In the genomic region with DNA sequence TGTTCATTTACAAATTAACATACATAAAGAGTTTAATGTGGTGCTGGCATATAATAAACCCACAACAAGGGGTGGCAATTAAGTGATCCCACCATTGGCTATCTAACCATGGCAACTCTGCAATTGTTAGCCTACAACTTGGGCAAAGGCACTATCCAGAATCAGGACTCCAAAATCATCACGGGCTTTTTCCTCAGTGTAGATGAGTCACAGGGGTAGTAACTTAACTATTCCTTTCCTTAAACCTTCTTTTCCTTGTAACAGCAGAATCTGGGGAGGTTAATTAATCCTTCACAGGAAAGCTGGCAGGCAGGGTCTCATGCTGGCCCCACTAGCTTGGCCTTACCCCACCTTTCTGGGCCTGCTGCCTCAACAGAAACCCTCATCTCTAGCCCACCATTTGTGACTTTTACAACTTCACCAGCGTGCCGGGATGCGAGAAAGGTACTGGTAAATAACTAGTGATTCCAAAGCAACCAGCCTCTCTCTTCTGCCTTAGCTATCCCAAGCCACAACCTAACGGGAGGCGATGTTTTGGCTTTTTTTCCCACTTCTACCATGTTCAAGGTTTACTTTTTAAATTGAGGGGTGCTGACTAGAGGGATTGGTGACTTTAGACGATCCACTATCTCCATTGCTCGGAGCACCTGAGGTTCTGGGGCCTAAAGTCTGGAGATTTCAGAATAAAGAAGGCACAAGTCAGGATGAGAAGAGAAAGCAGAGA, we compare ENCODE assay signal across 8 cellular contexts. TPM values are rescaled to one million over a fixed set of nuclear protein-coding genes. Genes with fewer than 3 reads are reported as not detected.
DNase-seq lines count a peak whose midpoint lies in the region; ATAC-seq, FAIRE-seq and TF ChIP-seq lines count a peak whose summit lies in the region.

No MANE protein-coding gene starts in this region.

- no peak for ATAC-seq in activated T-helper 17 cell treated with anti-CD3 and anti-CD28 coated beads, Interleukin-2, amount 50 U/mL, for 72 hours (replicated peaks)
- ATAC-seq in HG02623 (IDR thresholded peaks at IDR 0.05; ENCODE audit: unreplicated experiment): no peak

- H3K9me3 ChIP-seq in kidney (ENCODE audit: control insufficient read depth in 1 of 2, low read length in 2 of 2): no peaks in the 10 kb centered on the region
- H3K9me3 ChIP-seq in suprapubic skin: no peaks in the 10 kb centered on the region

- H3K27me3 Mint-ChIP-seq in activated CD4-positive, alpha-beta T cell treated with anti-CD3 and anti-CD28 coated beads, Interleukin-2, amount 10 ng/mL, durations not matched to agents 24 days and 14 days: peaks cover 30% of the 10 kb centered on the region
- H3K27me3 Mint-ChIP-seq in activated T-helper 17 cell treated with anti-CD3 and anti-CD28 coated beads, Interleukin-2, amount 50 U/mL, for 72 hours: peaks cover 15% of the 10 kb centered on the region

- peaks cover 0 to 12% of the 10 kb centered on the region in 2 donors for H3K4me1 ChIP-seq in kidney (ENCODE audit: control insufficient read depth in 1 of 2, insufficient read depth in 1 of 2, low read depth in 1 of 2, low read length in 2 of 2)
- H3K4me1 ChIP-seq in suprapubic skin: peaks cover 34% of the 10 kb centered on the region

- H3K9me3 Mint-ChIP-seq in activated CD4-positive, alpha-beta T cell treated with anti-CD3 and anti-CD28 coated beads, Interleukin-2, amount 10 ng/mL, durations not matched to agents 24 days and 14 days: no peaks in the 10 kb centered on the region
- H3K9me3 Mint-ChIP-seq in activated T-helper 17 cell treated with anti-CD3 and anti-CD28 coated beads, Interleukin-2, amount 50 U/mL, for 72 hours: no peaks in the 10 kb centered on the region

- H3K27ac ChIP-seq in kidney (ENCODE audit: low read depth in 2 of 2, low read length in 2 of 2): peak overlapping the region; percentile 95 to 96
- H3K27ac ChIP-seq in suprapubic skin: peak overlapping the region; percentile 89

- peaks cover 47% of the 10 kb centered on the region for H3K36me3 Mint-ChIP-seq in activated CD4-positive, alpha-beta T cell treated with anti-CD3 and anti-CD28 coated beads, Interleukin-2, amount 10 ng/mL, durations not matched to agents 24 days and 14 days (ENCODE audit: low read depth)
- H3K36me3 Mint-ChIP-seq in activated T-helper 17 cell treated with anti-CD3 and anti-CD28 coated beads, Interleukin-2, amount 50 U/mL, for 72 hours (ENCODE audit: low read depth): peaks cover 60% of the 10 kb centered on the region

- peak overlapping the region; percentile 99 for H3K27ac Mint-ChIP-seq in activated CD4-positive, alpha-beta T cell treated with anti-CD3 and anti-CD28 coated beads, Interleukin-2, amount 10 ng/mL, durations not matched to agents 24 days and 14 days
- peak overlapping the region; percentile 95 for H3K27ac Mint-ChIP-seq in activated T-helper 17 cell treated with anti-CD3 and anti-CD28 coated beads, Interleukin-2, amount 50 U/mL, for 72 hours

- H3K27me3 ChIP-seq in suprapubic skin: no peaks in the 10 kb centered on the region

- DNase-seq in activated CD4-positive, alpha-beta T cell treated with anti-CD3 and anti-CD28 coated beads, Interleukin-2, amount 10 ng/mL, durations not matched to agents 24 days and 14 days: peak; percentile 60
- no peak for DNase-seq in activated CD4-positive, alpha-beta T cell treated with anti-CD3 and anti-CD28 coated beads, Interleukin-2, amount 50 U/mL, for 1 hour
- no peak for DNase-seq in kidney
- no peak for DNase-seq in suprapubic skin (ENCODE audit: low spot score in 2 of 2)
- no peak for DNase-seq in amygdala (lab: John Stamatoyannopoulos, UW)
- DNase-seq in NCI-H2081 treated with DMSO at 0.1 percent for 48 hours (lab: John Stamatoyannopoulos, UW): no peak

- WGBS in suprapubic skin: 26% methylated on average over 8 of the region's 8 CpGs

- H3K4me3 Mint-ChIP-seq in activated CD4-positive, alpha-beta T cell treated with anti-CD3 and anti-CD28 coated beads, Interleukin-2, amount 10 ng/mL, durations not matched to agents 24 days and 14 days: peak overlapping the region; percentile 100
- H3K4me3 Mint-ChIP-seq in activated T-helper 17 cell treated with anti-CD3 and anti-CD28 coated beads, Interleukin-2, amount 50 U/mL, for 72 hours: peak overlapping the region; percentile 94

- peaks cover 10 to 14% of the 10 kb centered on the region in 2 donors for H3K36me3 ChIP-seq in kidney (ENCODE audit: control insufficient read depth in 1 of 2, insufficient read depth in 2 of 2, low read length in 2 of 2)
- H3K36me3 ChIP-seq in suprapubic skin: peaks cover 32% of the 10 kb centered on the region

- TF ChIP-seq EP300 in suprapubic skin (IDR thresholded peaks at IDR 0.05): no peak

- no peak for TF ChIP-seq CTCF in kidney (IDR thresholded peaks at IDR 0.05; ENCODE audit: borderline replicate concordance, extremely low read depth, insufficient read depth)
- no peak for TF ChIP-seq CTCF in suprapubic skin (IDR thresholded peaks at IDR 0.05)

- TF ChIP-seq POLR2A in suprapubic skin (IDR thresholded peaks at IDR 0.05): no peak

- intact Hi-C loops in activated CD4-positive, alpha-beta T cell treated with anti-CD3 and anti-CD28 coated beads, Interleukin-2, amount 10 ng/mL, durations not matched to agents 24 days and 14 days (cut with micrococcal nuclease): no loop called here
- intact Hi-C loops in kidney (cut with DNase I): loop anchor here (5.0 kb wide), 1 partner anchor 128 kb away; no protein-coding TSS in a partner anchor

- peak overlapping the region; percentile 84 to 98 for H3K4me3 ChIP-seq in kidney (ENCODE audit: low read length in 2 of 2)
- H3K4me3 ChIP-seq in suprapubic skin: peak overlapping the region; percentile 63

- FAIRE-seq in kidney (lab: Jason Lieb, UNC): no peak

- H3K9ac ChIP-seq in kidney (ENCODE audit: low read length in 2 of 2): peak overlapping the region; percentile 83 to 93

- peaks cover 24% of the 10 kb centered on the region for H3K4me1 Mint-ChIP-seq in activated CD4-positive, alpha-beta T cell treated with anti-CD3 and anti-CD28 coated beads, Interleukin-2, amount 10 ng/mL, durations not matched to agents 24 days and 14 days
- H3K4me1 Mint-ChIP-seq in activated T-helper 17 cell treated with anti-CD3 and anti-CD28 coated beads, Interleukin-2, amount 50 U/mL, for 72 hours: peaks cover 15% of the 10 kb centered on the region

RNA-seq across cellular contexts. Expression of a gene that starts 0.7 kb away (rescaled TPM):
- total RNA-seq in activated CD4-positive, alpha-beta T cell treated with anti-CD3 and anti-CD28 coated beads, Interleukin-2, amount 10 ng/mL, durations not matched to agents 24 days and 14 days: 408 and 411 TPM in 2 replicates
- 100 to 1,000 TPM; 278 to 324 TPM for total RNA-seq in activated T-helper 17 cell treated with anti-CD3 and anti-CD28 coated beads, Interleukin-2, amount 50 U/mL, for 72 hours
- total RNA-seq in kidney: 271 TPM
- polyA plus RNA-seq in kidney (ENCODE audit: insufficient read depth, low read depth, low replicate concordance): 939 TPM
- 100 to 1,000 TPM; 232 to 381 (median 315) TPM for total RNA-seq in suprapubic skin

RNA-seq across cellular contexts. Expression of a gene that starts 49.0 kb away (rescaled TPM):
- total RNA-seq in activated CD4-positive, alpha-beta T cell treated with anti-CD3 and anti-CD28 coated beads, Interleukin-2, amount 10 ng/mL, durations not matched to agents 24 days and 14 days: 23.0 and 31.5 TPM in 2 replicates
- total RNA-seq in activated T-helper 17 cell treated with anti-CD3 and anti-CD28 coated beads, Interleukin-2, amount 50 U/mL, for 72 hours: 10 to 100 TPM; 28.1 to 31.5 TPM
- total RNA-seq in kidney (54.7 TPM), suprapubic skin (10 to 100 TPM; 26.7 to 60.7 (median 40.5) TPM)
- polyA plus RNA-seq in kidney (ENCODE audit: insufficient read depth, low read depth, low replicate concordance): 16.2 TPM

RNA-seq across cellular contexts. Expression of a gene that starts 52.1 kb away (rescaled TPM):
- 14.5 and 15.2 TPM in 2 replicates for total RNA-seq in activated CD4-positive, alpha-beta T cell treated with anti-CD3 and anti-CD28 coated beads, Interleukin-2, amount 10 ng/mL, durations not matched to agents 24 days and 14 days
- 100 to 1,000 TPM in 1 of 2 donors, 10 to 100 TPM in 1; 29.6 to 118 TPM for total RNA-seq in activated T-helper 17 cell treated with anti-CD3 and anti-CD28 coated beads, Interleukin-2, amount 50 U/mL, for 72 hours
- total RNA-seq in kidney (109 TPM), suprapubic skin (100 to 1,000 TPM; 287 to 729 (median 317) TPM)
- polyA plus RNA-seq in kidney (ENCODE audit: insufficient read depth, low read depth, low replicate concordance): 82.2 TPM
